In the genomic region with DNA sequence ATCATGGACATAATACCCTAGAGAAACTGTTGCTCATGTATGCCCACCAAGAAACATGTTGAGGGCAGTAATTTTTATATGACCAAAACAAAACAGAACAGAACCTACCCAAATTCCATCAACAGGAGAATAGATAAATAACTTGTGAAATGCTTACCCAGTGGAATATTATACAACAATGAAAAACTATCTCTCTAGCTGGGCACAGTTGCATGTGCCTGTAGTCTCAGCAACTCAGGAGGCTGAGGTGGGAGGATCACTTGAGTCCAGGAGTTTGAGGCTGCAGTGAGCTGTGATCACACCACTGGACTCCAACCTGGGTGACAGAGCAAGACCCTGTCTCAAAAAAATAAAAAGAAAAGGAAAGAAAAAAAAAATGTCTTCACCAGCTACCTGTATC, we compare ENCODE assay signal across 39 cellular contexts.
"Had no signal": no experiment of that assay in that cellular context is flagged by ENCODE, and none has a peak within 500 bp of the region (broad histone marks: within the 10 kb centered on the region; RNA-seq: fewer than 3 reads in every experiment).

No MANE protein-coding gene starts in this region.

- H3K36me3 ChIP-seq: adrenal gland, ascending aorta, brain microvascular endothelial cell, breast epithelium, cardiac muscle cell had no signal

- H3K27me3 ChIP-seq: adrenal gland, ascending aorta, body of pancreas, brain microvascular endothelial cell, breast epithelium, cardiac muscle cell had no signal

- FAIRE-seq: astrocyte, bronchial epithelial cell, colon had no signal

- H3K27ac Mint-ChIP-seq: activated naive CD4-positive, alpha-beta T cell treated with anti-CD3 and anti-CD28 coated beads for 36 hours; activated naive CD4-positive, alpha-beta T cell treated with anti-CD3 and anti-CD28 coated beads, Interleukin-2, amount 10 ng/mL, durations not matched to agents 7 days and 5 days; activated naive CD4-positive, alpha-beta T cell treated with anti-CD3 and anti-CD28 coated beads, Interleukin-2, amount 50 U/mL, for 24 hours; activated naive CD8-positive, alpha-beta T cell; activated naive CD8-positive, alpha-beta T cell treated with anti-CD3 and anti-CD28 coated beads, Interleukin-2, amount 10 ng/mL, durations not matched to agents 7 days and 5 days; activated T-cell treated with anti-CD3 and anti-CD28 coated beads, Interleukin-2, amount 50 U/mL, for 24 hours; activated T-cell treated with anti-CD3 and anti-CD28 coated beads, Interleukin-2, amount 50 U/mL, for 72 hours; activated T-helper 1 cell treated with anti-CD3 and anti-CD28 coated beads, Interleukin-12 subunit alpha, Interleukin-12 subunit beta, Interleukin-2, Interleukin-4 antibody, amounts not matched to agents 30 ng/mL and 10 ng/mL and 1 ng/mL, durations not matched to agents 14 hours and 24 hours and 36 hours; activated T-helper 17 cell treated with anti-CD3 and anti-CD28 coated beads, Interleukin-2, amount 50 U/mL, for 72 hours; activated T-helper 2 cell treated with anti-CD3 and anti-CD28 coated beads, Interferon-gamma antibody, Interleukin-2, Interleukin-4, amounts not matched to agents 10 μg/mL and 5 μg/mL and 100 μg/mL, durations not matched to agents 14 hours and 24 hours and 36 hours; brain had no signal

- H3K27me3 Mint-ChIP-seq: activated naive CD4-positive, alpha-beta T cell treated with anti-CD3 and anti-CD28 coated beads, Interleukin-2, amount 50 U/mL, for 24 hours; activated naive CD8-positive, alpha-beta T cell; activated naive CD8-positive, alpha-beta T cell treated with anti-CD3 and anti-CD28 coated beads, Interleukin-2, amount 10 ng/mL, durations not matched to agents 7 days and 5 days; activated T-cell treated with anti-CD3 and anti-CD28 coated beads, Interleukin-2, amount 50 U/mL, for 24 hours; activated T-helper 17 cell treated with anti-CD3 and anti-CD28 coated beads, Interleukin-2, amount 50 U/mL, for 72 hours; central memory CD8-positive, alpha-beta T cell had no signal

- H3K4me1 Mint-ChIP-seq: activated naive CD4-positive, alpha-beta T cell treated with anti-CD3 and anti-CD28 coated beads, Interleukin-2, amount 50 U/mL, for 24 hours; activated T-helper 17 cell treated with anti-CD3 and anti-CD28 coated beads, Interleukin-2, amount 50 U/mL, for 72 hours; brain; central memory CD8-positive, alpha-beta T cell had no signal

- H3K36me3 Mint-ChIP-seq: activated naive CD4-positive, alpha-beta T cell treated with anti-CD3 and anti-CD28 coated beads, Interleukin-2, amount 10 ng/mL, durations not matched to agents 7 days and 5 days; activated naive CD4-positive, alpha-beta T cell treated with anti-CD3 and anti-CD28 coated beads, Interleukin-2, amount 50 U/mL, for 24 hours; activated naive CD4-positive, alpha-beta T cell treated with anti-CD3 and anti-CD28 coated beads, Interleukin-2, amount 50 U/mL, for 72 hours; activated naive CD8-positive, alpha-beta T cell; activated naive CD8-positive, alpha-beta T cell treated with anti-CD3 and anti-CD28 coated beads, Interleukin-2, amount 10 ng/mL, durations not matched to agents 7 days and 5 days; brain had no signal

- ATAC-seq: activated naive CD4-positive, alpha-beta T cell treated with anti-CD3 and anti-CD28 coated beads, Interleukin-2, amount 50 U/mL, for 72 hours; activated T-cell treated with anti-CD3 and anti-CD28 coated beads, Interleukin-2, amount 50 U/mL, for 4 hours; activated T-cell treated with anti-CD3 and anti-CD28 coated beads, Interleukin-2, amount 50 U/mL, for 72 hours; activated T-helper 17 cell treated with anti-CD3 and anti-CD28 coated beads, Interleukin-2, amount 50 U/mL, for 72 hours; body of pancreas had no signal

- H3K4me3 Mint-ChIP-seq: activated naive CD4-positive, alpha-beta T cell treated with anti-CD3 and anti-CD28 coated beads for 36 hours; activated naive CD4-positive, alpha-beta T cell treated with anti-CD3 and anti-CD28 coated beads, Interleukin-2, amount 10 ng/mL, durations not matched to agents 7 days and 5 days; activated naive CD4-positive, alpha-beta T cell treated with anti-CD3 and anti-CD28 coated beads, Interleukin-2, amount 50 U/mL, for 24 hours; activated naive CD8-positive, alpha-beta T cell; activated naive CD8-positive, alpha-beta T cell treated with anti-CD3 and anti-CD28 coated beads, Interleukin-2, amount 10 ng/mL, durations not matched to agents 7 days and 5 days; activated T-cell treated with anti-CD3 and anti-CD28 coated beads, Interleukin-2, amount 50 U/mL, for 24 hours; activated T-cell treated with anti-CD3 and anti-CD28 coated beads, Interleukin-2, amount 50 U/mL, for 4 hours; activated T-cell treated with anti-CD3 and anti-CD28 coated beads, Interleukin-2, amount 50 U/mL, for 72 hours; activated T-helper 1 cell treated with anti-CD3 and anti-CD28 coated beads, Interleukin-12 subunit alpha, Interleukin-12 subunit beta, Interleukin-2, Interleukin-4 antibody, amounts not matched to agents 30 ng/mL and 10 ng/mL and 1 ng/mL, durations not matched to agents 14 hours and 24 hours and 36 hours; activated T-helper 17 cell treated with anti-CD3 and anti-CD28 coated beads, Interleukin-2, amount 50 U/mL, for 72 hours; brain; central memory CD8-positive, alpha-beta T cell had no signal

- H3K9me3 Mint-ChIP-seq: activated naive CD4-positive, alpha-beta T cell treated with anti-CD3 and anti-CD28 coated beads for 36 hours; activated naive CD4-positive, alpha-beta T cell treated with anti-CD3 and anti-CD28 coated beads, Interleukin-2, amount 10 ng/mL, durations not matched to agents 7 days and 5 days; activated naive CD4-positive, alpha-beta T cell treated with anti-CD3 and anti-CD28 coated beads, Interleukin-2, amount 50 U/mL, for 24 hours; activated naive CD4-positive, alpha-beta T cell treated with anti-CD3 and anti-CD28 coated beads, Interleukin-2, amount 50 U/mL, for 72 hours; activated naive CD8-positive, alpha-beta T cell treated with anti-CD3 and anti-CD28 coated beads, Interleukin-2, amount 10 ng/mL, durations not matched to agents 7 days and 5 days; activated T-cell treated with anti-CD3 and anti-CD28 coated beads, Interleukin-2, amount 50 U/mL, for 24 hours; activated T-cell treated with anti-CD3 and anti-CD28 coated beads, Interleukin-2, amount 50 U/mL, for 4 hours; activated T-cell treated with anti-CD3 and anti-CD28 coated beads, Interleukin-2, amount 50 U/mL, for 72 hours; activated T-helper 1 cell treated with anti-CD3 and anti-CD28 coated beads, Interleukin-12 subunit alpha, Interleukin-12 subunit beta, Interleukin-2, Interleukin-4 antibody, amounts not matched to agents 30 ng/mL and 10 ng/mL and 1 ng/mL, durations not matched to agents 14 hours and 24 hours and 36 hours; activated T-helper 17 cell treated with anti-CD3 and anti-CD28 coated beads, Interleukin-2, amount 50 U/mL, for 72 hours; activated T-helper 2 cell treated with anti-CD3 and anti-CD28 coated beads, Interferon-gamma antibody, Interleukin-2, Interleukin-4, amounts not matched to agents 10 μg/mL and 5 μg/mL and 100 μg/mL, durations not matched to agents 14 hours and 24 hours and 36 hours; central memory CD8-positive, alpha-beta T cell had no signal

- H3K9me3 ChIP-seq: adrenal gland, ascending aorta, body of pancreas, breast epithelium had no signal

- DNase-seq: activated effector memory CD4-positive, alpha-beta T cell treated with anti-CD3 and anti-CD28 coated beads, Interleukin-2, amount 50 U/mL, for 16 hours; activated effector memory CD4-positive, alpha-beta T cell treated with Interleukin-2 at 50 U/mL for 16 hours; activated gamma-delta T cell; activated gamma-delta T cell treated with Interleukin-2 at 50 U/mL for 16 hours; activated naive CD4-positive, alpha-beta T cell; activated naive CD4-positive, alpha-beta T cell treated with anti-CD3 and anti-CD28 coated beads for 36 hours; activated naive CD4-positive, alpha-beta T cell treated with anti-CD3 and anti-CD28 coated beads, Interleukin-2, amount 10 ng/mL, durations not matched to agents 7 days and 5 days; activated naive CD4-positive, alpha-beta T cell treated with anti-CD3 and anti-CD28 coated beads, Interleukin-2, amount 50 U/mL, for 16 hours; activated naive CD4-positive, alpha-beta T cell treated with Interleukin-2 at 50 U/mL for 16 hours; activated naive CD8-positive, alpha-beta T cell treated with anti-CD3 and anti-CD28 coated beads, Interleukin-2, amount 10 ng/mL, durations not matched to agents 7 days and 5 days; activated T-cell treated with anti-CD3 and anti-CD28 coated beads, Interleukin-2, amount 50 U/mL, for 1 hour; activated T-cell treated with anti-CD3 and anti-CD28 coated beads, Interleukin-2, amount 50 U/mL, for 24 hours; activated T-cell treated with anti-CD3 and anti-CD28 coated beads, Interleukin-2, amount 50 U/mL, for 4 hours; activated T-cell treated with anti-CD3 and anti-CD28 coated beads, Interleukin-2, amount 50 U/mL, for 48 hours; activated T-cell treated with anti-CD3 and anti-CD28 coated beads, Interleukin-2, amount 50 U/mL, for 72 hours; adrenal gland; amniotic stem cell; amygdala; anterior cingulate cortex; aorta; body of pancreas; brain microvascular endothelial cell; caudate nucleus; central memory CD4-positive, alpha-beta T cell; cerebellar nuclear complex had no signal

- H3K4me1 ChIP-seq: adrenal gland, ascending aorta, body of pancreas, breast epithelium had no signal

- H3K4me3 ChIP-seq: adrenal gland, ascending aorta, body of pancreas, breast epithelium, cardiac muscle cell had no signal

- H3K27ac ChIP-seq: adrenal gland, ascending aorta, body of pancreas, brain microvascular endothelial cell, breast epithelium, cardiac muscle cell had no signal
